In the genomic region with DNA sequence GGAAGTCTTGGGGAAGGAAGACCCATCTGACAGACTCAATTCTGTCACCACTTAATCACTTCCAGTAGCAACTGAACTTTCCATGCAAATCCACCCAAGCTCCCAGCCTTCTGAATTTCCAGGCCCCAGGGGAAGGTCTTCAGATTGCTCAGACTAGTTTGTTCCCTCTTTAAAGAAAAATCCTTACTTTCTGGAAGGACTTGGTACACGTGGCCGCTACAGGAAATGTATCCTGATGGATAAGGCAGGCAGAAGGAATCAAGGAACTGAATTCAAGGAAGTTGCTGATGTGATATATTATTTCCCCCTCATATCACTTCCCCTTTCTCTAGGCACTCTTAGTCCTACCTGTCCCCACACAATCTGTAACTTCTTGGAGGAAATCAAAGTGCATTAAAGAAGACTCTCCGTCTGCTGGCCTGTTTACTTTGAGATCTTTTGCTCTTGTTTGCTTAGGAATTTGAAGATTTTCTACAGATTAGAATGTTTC, we compare ENCODE assay signal across 11 cellular contexts. TPM values are rescaled to one million over a fixed set of nuclear protein-coding genes. Genes with fewer than 3 reads are reported as not detected.
DNase-seq lines count a peak whose midpoint lies in the region; ATAC-seq and TF ChIP-seq lines count a peak whose summit lies in the region.
"Had no signal": no experiment of that assay in that cellular context is flagged by ENCODE, and none has a peak within 500 bp of the region (broad histone marks: within the 10 kb centered on the region; RNA-seq: fewer than 3 reads in every experiment).

No MANE protein-coding gene starts in this region.

- H3K36me3 ChIP-seq in CD4-positive, CD25-positive, alpha-beta regulatory T cell (ENCODE audit: control insufficient read depth, insufficient read depth, low read length), result peaks cover 33% of the 10 kb centered on the region
- H3K36me3 ChIP-seq in OCI-LY3 (replicated peaks; ENCODE audit: low read depth, low read length) (peaks cover 36% of the 10 kb centered on the region), neutrophil (peaks cover 43% of the 10 kb centered on the region)

- no peaks in the 10 kb centered on the region for H3K27me3 Mint-ChIP-seq in CD4-positive, CD25-positive, alpha-beta regulatory T cell

- H3K4me1 Mint-ChIP-seq in CD4-positive, CD25-positive, alpha-beta regulatory T cell, result peaks cover 17 to 52% (median 38%) of the 10 kb centered on the region in 4 donors

- H3K9me3 ChIP-seq in CD4-positive, CD25-positive, alpha-beta regulatory T cell (ENCODE audit: control insufficient read depth in 2 of 2, low read length in 2 of 2), result no peaks in the 10 kb centered on the region
- no peaks in the 10 kb centered on the region for H3K9me3 ChIP-seq in OCI-LY3 (ENCODE audit: insufficient read depth, low read length)
- H3K9me3 ChIP-seq in neutrophil, result no peaks in the 10 kb centered on the region

- peaks cover 31% of the 10 kb centered on the region for H3K4me1 ChIP-seq in CD4-positive, CD25-positive, alpha-beta regulatory T cell (ENCODE audit: control insufficient read depth, insufficient read depth, low read length, poor library complexity, severe bottlenecking)
- peaks cover 45% of the 10 kb centered on the region for H3K4me1 ChIP-seq in OCI-LY3 (ENCODE audit: low read length)
- H3K4me1 ChIP-seq in neutrophil (ENCODE audit: control insufficient read depth in 1 of 2, insufficient read depth in 1 of 2, low read depth in 1 of 2, low read length in 1 of 2), result peaks cover 59 to 66% of the 10 kb centered on the region in 2 experiments

- H3K9me3 Mint-ChIP-seq in CD4-positive, CD25-positive, alpha-beta regulatory T cell, result peaks cover 0 to 3% (median 0%) of the 10 kb centered on the region in 7 donors

- no peak overlapping the region for H3K9ac ChIP-seq in OCI-LY3 (ENCODE audit: low read length)

- peak overlapping the region in 2 of 4 donors; percentile 15 to 88 for H3K4me3 Mint-ChIP-seq in CD4-positive, CD25-positive, alpha-beta regulatory T cell

- no peak overlapping the region for H3K27ac ChIP-seq in CD4-positive, CD25-positive, alpha-beta regulatory T cell (ENCODE audit: insufficient read depth, low read length, poor library complexity, severe bottlenecking)
- peak overlapping the region; percentile 42 for H3K27ac ChIP-seq in OCI-LY3 (ENCODE audit: low read length)
- peak overlapping the region; percentile 70 for H3K27ac ChIP-seq in neutrophil

- no peak overlapping the region for H3K4me2 ChIP-seq in OCI-LY3 (ENCODE audit: low read length)

- H4K20me1 ChIP-seq in OCI-LY3 (ENCODE audit: insufficient read depth, low read length), result peaks cover 36% of the 10 kb centered on the region

- TF ChIP-seq CTCF in OCI-LY3 (IDR thresholded peaks at IDR 0.05; ENCODE audit: low read depth, low read length) (no peak), epithelial cell of esophagus (IDR thresholded peaks at IDR 0.05; ENCODE audit: insufficient read depth, low read depth, low read length, missing control alignments) (no peak), neutrophil (IDR thresholded peaks at IDR 0.05) (no peak), GM10266 (IDR thresholded peaks at IDR 0.05; ENCODE audit: control insufficient read depth, insufficient read depth, low read depth, missing control alignments) (no peak)

- H3K79me2 ChIP-seq in OCI-LY3 (ENCODE audit: low read length), result peaks cover 17% of the 10 kb centered on the region

- H3K27me3 ChIP-seq in CD4-positive, CD25-positive, alpha-beta regulatory T cell (ENCODE audit: control insufficient read depth, insufficient read depth, low read length), result no peaks in the 10 kb centered on the region
- H3K27me3 ChIP-seq in OCI-LY3 (ENCODE audit: low read depth, low read length), result no peaks in the 10 kb centered on the region
- no peaks in the 10 kb centered on the region for H3K27me3 ChIP-seq in neutrophil

- DNase-seq in CD4-positive, CD25-positive, alpha-beta regulatory T cell, result no peak
- peak; percentile 13 for DNase-seq in epithelial cell of esophagus (ENCODE audit: low read depth)
- no peak for DNase-seq in GM10266 (ENCODE audit: extremely low spot score)
- no peak for DNase-seq in activated gamma-delta T cell treated with Interleukin-2 at 50 U/mL for 16 hours
- no peak for DNase-seq in NCI-H2171 (lab: John Stamatoyannopoulos, UW)
- DNase-seq: hypothalamus, NCI-H1436 had no signal

- no peak overlapping the region for H2AFZ ChIP-seq in OCI-LY3 (ENCODE audit: low read depth, low read length)

- no peak overlapping the region for H3K4me3 ChIP-seq in CD4-positive, CD25-positive, alpha-beta regulatory T cell (ENCODE audit: low read depth, low read length)
- no peak overlapping the region for H3K4me3 ChIP-seq in OCI-LY3 (ENCODE audit: low read length)
- H3K4me3 ChIP-seq in epithelial cell of esophagus (ENCODE audit: low read length), result no peak overlapping the region
- H3K4me3 ChIP-seq in neutrophil (ENCODE audit: low read depth in 1 of 2, low read length in 1 of 2), result no peak overlapping the region

- H3K36me3 Mint-ChIP-seq in CD4-positive, CD25-positive, alpha-beta regulatory T cell, result peaks cover 31% of the 10 kb centered on the region

- no peak for ATAC-seq in CD4-positive, CD25-positive, alpha-beta regulatory T cell (ENCODE audit: low read depth in 2 of 2)
- ATAC-seq in GM19452 (IDR thresholded peaks at IDR 0.05; ENCODE audit: unreplicated experiment), result no peak
- ATAC-seq: HCT116 had no signal

- peak overlapping the region; percentile 43 to 84 (median 67) for H3K27ac Mint-ChIP-seq in CD4-positive, CD25-positive, alpha-beta regulatory T cell

RNA-seq across cellular contexts. Expression of a gene that starts 6.4 kb away (rescaled TPM):
- 1,380 TPM for total RNA-seq in CD4-positive, CD25-positive, alpha-beta regulatory T cell
- 100 to 1,000 TPM; 210 to 290 (median 243) TPM for polyA plus RNA-seq in CD4-positive, CD25-positive, alpha-beta regulatory T cell
